In the genomic region with DNA sequence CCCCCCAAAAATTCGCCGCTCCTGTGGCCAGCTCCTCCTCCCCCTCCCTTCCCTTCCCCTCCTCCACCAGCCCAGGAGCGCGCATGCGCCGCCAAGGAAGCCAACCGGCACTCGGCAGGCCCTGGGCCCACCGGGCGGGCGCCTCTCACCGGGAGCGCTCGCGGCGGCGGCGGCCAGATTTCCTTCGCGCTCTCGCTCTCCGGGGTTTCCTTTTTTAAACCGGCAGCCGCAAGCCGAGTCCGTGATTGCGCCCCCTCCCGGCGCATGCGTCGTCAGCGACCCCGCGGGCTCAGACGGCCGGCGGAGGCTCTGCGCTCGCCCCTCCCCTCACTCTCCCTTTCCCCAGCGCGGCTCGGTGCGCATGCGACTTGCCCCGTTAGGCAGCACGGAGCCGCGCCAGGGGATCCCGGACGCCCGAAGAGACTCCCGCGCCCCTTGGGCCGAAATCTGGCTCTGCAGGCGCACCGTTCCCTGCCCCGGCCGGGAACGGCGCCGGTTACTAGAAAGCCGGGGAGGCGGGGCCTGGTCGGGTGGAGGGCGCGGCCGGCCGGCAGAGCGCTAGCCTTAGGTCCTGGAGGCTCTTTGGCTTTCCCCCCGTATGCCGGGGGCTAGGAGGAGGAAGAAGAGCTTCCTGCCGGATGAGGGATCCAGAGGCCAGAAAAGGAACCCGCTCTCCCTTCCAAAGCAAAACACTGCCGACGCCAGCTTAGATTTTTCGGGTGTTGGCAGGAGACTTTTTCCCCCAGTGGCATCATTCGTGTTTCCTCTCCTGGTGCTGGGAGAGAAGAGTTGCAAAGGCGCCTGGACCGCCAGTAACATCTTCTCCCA, we compare ENCODE assay signal across 8 cellular contexts. TPM values are rescaled to one million over a fixed set of nuclear protein-coding genes. Genes with fewer than 3 reads are reported as not detected.
DNase-seq lines count a peak whose midpoint lies in the region; FAIRE-seq and TF ChIP-seq lines count a peak whose summit lies in the region.

A gene with protein sequence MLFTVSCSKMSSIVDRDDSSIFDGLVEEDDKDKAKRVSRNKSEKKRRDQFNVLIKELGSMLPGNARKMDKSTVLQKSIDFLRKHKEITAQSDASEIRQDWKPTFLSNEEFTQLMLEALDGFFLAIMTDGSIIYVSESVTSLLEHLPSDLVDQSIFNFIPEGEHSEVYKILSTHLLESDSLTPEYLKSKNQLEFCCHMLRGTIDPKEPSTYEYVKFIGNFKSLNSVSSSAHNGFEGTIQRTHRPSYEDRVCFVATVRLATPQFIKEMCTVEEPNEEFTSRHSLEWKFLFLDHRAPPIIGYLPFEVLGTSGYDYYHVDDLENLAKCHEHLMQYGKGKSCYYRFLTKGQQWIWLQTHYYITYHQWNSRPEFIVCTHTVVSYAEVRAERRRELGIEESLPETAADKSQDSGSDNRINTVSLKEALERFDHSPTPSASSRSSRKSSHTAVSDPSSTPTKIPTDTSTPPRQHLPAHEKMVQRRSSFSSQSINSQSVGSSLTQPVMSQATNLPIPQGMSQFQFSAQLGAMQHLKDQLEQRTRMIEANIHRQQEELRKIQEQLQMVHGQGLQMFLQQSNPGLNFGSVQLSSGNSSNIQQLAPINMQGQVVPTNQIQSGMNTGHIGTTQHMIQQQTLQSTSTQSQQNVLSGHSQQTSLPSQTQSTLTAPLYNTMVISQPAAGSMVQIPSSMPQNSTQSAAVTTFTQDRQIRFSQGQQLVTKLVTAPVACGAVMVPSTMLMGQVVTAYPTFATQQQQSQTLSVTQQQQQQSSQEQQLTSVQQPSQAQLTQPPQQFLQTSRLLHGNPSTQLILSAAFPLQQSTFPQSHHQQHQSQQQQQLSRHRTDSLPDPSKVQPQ (minus strand): TSS at position 277 of the 828 bp plus-strand sequence. CDS start 64,124 bp downstream, outside the sequence.

- in situ Hi-C loops in G401 (cut with HindIII; ENCODE audit: low sequenced_read_pairs) = loop anchor here (5.0 kb wide), 1 partner anchor 90 kb away; no protein-coding TSS in a partner anchor

- DNase-seq in G401 (ENCODE audit: low spot score) (peak; percentile 81), H54 (ENCODE audit: insufficient read length, low spot score) (peak; percentile 33), LoVo (ENCODE audit: low spot score) (peak; percentile 85), activated gamma-delta T cell treated with Interleukin-2 at 50 U/mL for 16 hours (peak; percentile 79), foreskin fibroblast (peak; percentile 86 to 96), neural progenitor cell (ENCODE audit: low spot score) (peak; percentile 96), stromal cell of bone marrow (ENCODE audit: low read depth) (peak; percentile 72)

- H3K4me2 ChIP-seq in neural progenitor cell = peak within 1 kb of the TSS; percentile 96

- H3K27ac Mint-ChIP-seq in neural progenitor cell = peak within 1 kb of the TSS; percentile 84

- peak within 1 kb of the TSS; percentile 94 for H3K27ac ChIP-seq in neural progenitor cell

- H3K36me3 Mint-ChIP-seq in neural progenitor cell = peaks cover 4% of the 10 kb centered on the region

- peak within 1 kb of the TSS; percentile 65 to 92 for H3K4me3 ChIP-seq in foreskin fibroblast (ENCODE audit: low read depth in 1 of 2, low read length in 2 of 2)
- peak within 1 kb of the TSS; percentile 75 for H3K4me3 ChIP-seq in neural progenitor cell

- no peak for FAIRE-seq in H54 (lab: Jason Lieb, UNC)

- no peaks in the 10 kb centered on the region for H3K36me3 ChIP-seq in neural progenitor cell

- H2AFZ ChIP-seq in neural progenitor cell (replicated peaks) = peak within 1 kb of the TSS; percentile 98

- peaks cover 19% of the 10 kb centered on the region for H4K20me1 ChIP-seq in neural progenitor cell (ENCODE audit: low read depth)

- peaks cover 33% of the 10 kb centered on the region for H3K4me1 Mint-ChIP-seq in neural progenitor cell

- no peaks in the 10 kb centered on the region for H3K27me3 ChIP-seq in neural progenitor cell

- H3K27me3 Mint-ChIP-seq in neural progenitor cell (ENCODE audit: insufficient read depth, low read depth) = peaks cover 4% of the 10 kb centered on the region

- no peaks in the 10 kb centered on the region for H3K9me3 Mint-ChIP-seq in neural progenitor cell

- peak within 1 kb of the TSS; percentile 97 for H3K4me3 Mint-ChIP-seq in neural progenitor cell

- no peaks in the 10 kb centered on the region for H3K9me3 ChIP-seq in neural progenitor cell (ENCODE audit: low read depth)

- TF ChIP-seq POLR2A in H54 (IDR thresholded peaks at IDR 0.05; ENCODE audit: low read depth, low read length) (peak; percentile 36), Raji (IDR thresholded peaks at IDR 0.05; ENCODE audit: insufficient read depth, low read depth, low read length) (peak; percentile 44; the same call in 1 of the 2 replicates)

- TF ChIP-seq CTCF in foreskin fibroblast (IDR thresholded peaks at IDR 0.05; ENCODE audit: low read depth, low read length) (peak; percentile 39), neural progenitor cell (IDR thresholded peaks at IDR 0.05) (peak; percentile 60)

- peak within 1 kb of the TSS; percentile 18 for H3K9ac ChIP-seq in neural progenitor cell

- peaks cover 18% of the 10 kb centered on the region for H3K4me1 ChIP-seq in neural progenitor cell

- peaks cover 37% of the 10 kb centered on the region for H3F3A ChIP-seq in neural progenitor cell (ENCODE audit: low read depth)

- peaks cover 39% of the 10 kb centered on the region for H3K79me2 ChIP-seq in neural progenitor cell (ENCODE audit: low read depth)

RNA-seq across cellular contexts. Expression of the gene that starts here (rescaled TPM):
- 9.9 and 14.3 TPM in 2 replicates for total RNA-seq in G401 (2014; rRNA removed; shearing (Covaris generic))
- 30.2 and 35.9 TPM in 2 replicates for total RNA-seq in neural progenitor cell (ENCODE audit: low replicate concordance)

Comparison
In these comparisons a context has a peak if more than half of its experiments do, and no peak if none do; other contexts are left out.
1. Peak in every context shown above with its lines: DNase-seq, H3K4me3 ChIP-seq and H3K27ac ChIP-seq.
2. DNase-seq: peak in every context shown above with its lines; median percentile 96 in neural progenitor cell; 91 in foreskin fibroblast; 85 in LoVo; 81 in G401; 79 in activated gamma-delta T cell treated with Interleukin-2 at 50 U/mL for 16 hours; 72 in stromal cell of bone marrow; 33 in H54.